In genomic region chr9:107894572-107895261, GRCh38 we compare ENCODE assay signal across 18 cellular contexts.
DNase-seq lines count a peak whose midpoint lies in the region; ATAC-seq lines count a peak whose summit lies in the region.
"Had no signal": no experiment of that assay in that cellular context is flagged by ENCODE, and none has a peak within 500 bp of the region (broad histone marks: within the 10 kb centered on the region; RNA-seq: fewer than 3 reads in every experiment).

No MANE protein-coding gene starts in this region.

- DNase-seq in Right ventricle myocardium inferior (ENCODE audit: missing footprints): no peak
- no peak for DNase-seq in cardiac septum (ENCODE audit: low spot score)
- DNase-seq in fibroblast of gingiva (ENCODE audit: low read depth): peak; percentile 86
- peak; percentile 60 for DNase-seq in mucosa of gallbladder (ENCODE audit: low spot score)
- DNase-seq in activated T-cell treated with anti-CD3 and anti-CD28 coated beads, Interleukin-2, amount 50 U/mL, for 1 hour: no peak
- DNase-seq in substantia nigra (lab: John Stamatoyannopoulos, UW): no peak
- DNase-seq in NCI-H2029 treated with DMSO at 0.1 percent for 48 hours (lab: John Stamatoyannopoulos, UW): no peak
- DNase-seq: activated effector memory CD4-positive, alpha-beta T cell treated with Interleukin-2 at 50 U/mL for 16 hours; NCI-H146; NCI-H446 treated with DMSO at 0.1 percent for 48 hours; nucleus accumbens; SHP77; small intestine; T-helper 17 cell; upper lobe of left lung had no signal

- intact Hi-C loops in Right ventricle myocardium inferior (cut with DNase I): no loop called here
- intact Hi-C loops in cardiac septum (cut with DNase I): no loop called here

- no peak overlapping the region for H3K27ac ChIP-seq in substantia nigra (ENCODE audit: low read depth, low read length, poor library complexity, severe bottlenecking)
- H3K27ac ChIP-seq: upper lobe of left lung had no signal

- peak; percentile 50 for ATAC-seq in Right ventricle myocardium inferior
- no peak for ATAC-seq in HG02610 (IDR thresholded peaks at IDR 0.05; ENCODE audit: unreplicated experiment)
- ATAC-seq: stimulated activated memory B cell treated with anti-CD40 and anti-IgM and Interleukin-4, amounts not matched to agents 10 μg/mL and 1 μg/mL and 100 μg/mL, for 72 hours; T-helper 17 cell; WTC11 had no signal

Comparison
In these comparisons a context has a peak if more than half of its experiments do, and no peak if none do; other contexts are left out.
1. DNase-seq: peak in fibroblast of gingiva (single experiment) and mucosa of gallbladder (single experiment); none in Right ventricle myocardium inferior (single experiment), cardiac septum (single experiment), activated T-cell treated with anti-CD3 and anti-CD28 coated beads, Interleukin-2, amount 50 U/mL, for 1 hour (single experiment), substantia nigra (0 of 49) and NCI-H2029 treated with DMSO at 0.1 percent for 48 hours (single experiment).